ENCODE assay signal across 21 cellular contexts in the genomic region with DNA sequence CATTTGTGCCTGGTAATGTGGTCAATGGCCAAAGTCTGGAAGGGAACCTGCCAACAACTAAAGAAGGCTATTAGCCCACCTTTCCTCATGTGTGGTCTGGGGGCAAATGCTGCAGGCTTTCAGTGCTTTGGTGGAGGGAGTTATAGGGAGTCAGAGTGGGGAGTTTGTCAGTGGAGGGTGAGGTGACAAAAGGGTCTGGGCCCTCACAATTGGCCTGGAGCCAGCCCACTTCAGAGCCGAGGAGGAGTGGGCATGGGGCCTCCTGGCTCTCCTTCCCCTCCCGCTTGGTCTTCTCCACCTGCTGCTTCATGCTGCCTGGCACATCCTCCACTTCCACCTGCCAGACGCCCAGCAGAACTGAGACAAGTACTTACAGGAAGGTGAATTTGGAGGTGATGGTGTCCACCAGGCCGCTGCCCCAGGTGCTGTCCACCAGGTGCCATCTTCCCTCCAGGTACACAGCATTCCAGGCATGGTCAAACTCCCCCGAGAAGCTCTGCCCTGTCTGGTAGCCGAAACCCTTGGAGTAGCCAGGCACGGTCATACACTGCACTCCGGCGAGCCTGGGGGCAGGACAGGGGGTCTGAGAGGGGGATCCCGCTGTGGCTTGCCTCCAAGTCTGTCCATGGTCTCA. TPM values are rescaled to one million over a fixed set of nuclear protein-coding genes. Genes with fewer than 3 reads are reported as not detected.
DNase-seq lines count a peak whose midpoint lies in the region; ATAC-seq and TF ChIP-seq lines count a peak whose summit lies in the region.
"Had no signal": no experiment of that assay in that cellular context is flagged by ENCODE, and none has a peak within 500 bp of the region (broad histone marks: within the 10 kb centered on the region; RNA-seq: fewer than 3 reads in every experiment).

No MANE protein-coding gene starts in this region.

- no peak for TF ChIP-seq CTCF in endodermal cell (conservative IDR thresholded peaks at IDR 0.05)

- no peaks in the 10 kb centered on the region for H3K4me1 ChIP-seq in endodermal cell (ENCODE audit: control insufficient read depth, insufficient read depth, low read length)

- ATAC-seq in HG03025 (IDR thresholded peaks at IDR 0.05; ENCODE audit: low FRiP score, unreplicated experiment): no peak

- H3K36me3 Mint-ChIP-seq in endodermal cell (ENCODE audit: low read depth): no peaks in the 10 kb centered on the region
- H3K36me3 Mint-ChIP-seq in activated CD4-positive, alpha-beta memory T cell treated with anti-CD3 and anti-CD28 coated beads for 36 hours: no peaks in the 10 kb centered on the region
- H3K36me3 Mint-ChIP-seq: CD14-positive monocyte had no signal

- H3K27ac Mint-ChIP-seq in endodermal cell: no peak overlapping the region
- H3K27ac Mint-ChIP-seq in activated CD4-positive, alpha-beta memory T cell treated with anti-CD3 and anti-CD28 coated beads for 36 hours: no peak overlapping the region

- no peak overlapping the region for H3K27ac ChIP-seq in endodermal cell (ENCODE audit: low read depth, low read length)
- H3K27ac ChIP-seq: 22Rv1, SK-N-MC had no signal

- H3K27me3 Mint-ChIP-seq in endodermal cell (ENCODE audit: insufficient read depth): peaks cover 33% of the 10 kb centered on the region
- peaks cover 13% of the 10 kb centered on the region for H3K27me3 Mint-ChIP-seq in activated CD4-positive, alpha-beta memory T cell treated with anti-CD3 and anti-CD28 coated beads for 36 hours

- no peak overlapping the region for H3K4me3 Mint-ChIP-seq in endodermal cell
- H3K4me3 Mint-ChIP-seq in activated CD4-positive, alpha-beta memory T cell treated with anti-CD3 and anti-CD28 coated beads for 36 hours: no peak overlapping the region
- H3K4me3 Mint-ChIP-seq: CD14-positive monocyte had no signal

- 92 to 94% methylated on average over 6 to 10 of the region's 10 CpGs for WGBS in endodermal cell (ENCODE audit: insufficient coverage in 1 of 2, insufficient read length in 1 of 2), 2 experiments

- intact Hi-C loops in posterior vena cava (cut with DNase I): loop anchor here (2.0 to 10.0 kb wide), 2 partner anchors 51 to 1285 kb away; no protein-coding TSS in a partner anchor
- intact Hi-C loops in activated CD4-positive, alpha-beta memory T cell treated with anti-CD3 and anti-CD28 coated beads for 36 hours (cut with micrococcal nuclease): no loop called here

- peaks cover 15% of the 10 kb centered on the region for H3K27me3 ChIP-seq in endodermal cell (ENCODE audit: control insufficient read depth, insufficient read depth, low read length, poor library complexity, severe bottlenecking)

- CTCF ChIA-PET in activated CD4-positive, alpha-beta memory T cell treated with anti-CD3 and anti-CD28 coated beads for 36 hours (lab: Charles Lee): interaction anchor here (2.4 kb wide), 1 partner anchor 9 kb away, joined by 9 read pairs; no protein-coding TSS in a partner anchor

- H3K9me3 Mint-ChIP-seq in endodermal cell: no peaks in the 10 kb centered on the region
- no peaks in the 10 kb centered on the region for H3K9me3 Mint-ChIP-seq in activated CD4-positive, alpha-beta memory T cell treated with anti-CD3 and anti-CD28 coated beads for 36 hours
- H3K9me3 Mint-ChIP-seq: CD14-positive monocyte had no signal

- no peaks in the 10 kb centered on the region for H3K9me3 ChIP-seq in endodermal cell (ENCODE audit: control insufficient read depth, low read length)

- peak; percentile 32 for DNase-seq in DMS79 treated with DMSO at 0.1 percent for 48 hours (lab: John Stamatoyannopoulos, UW)
- DNase-seq in DMS79 (lab: John Stamatoyannopoulos, UW): no peak
- peak; percentile 19 for DNase-seq in G401 (ENCODE audit: low spot score)
- DNase-seq in endodermal cell: peak; percentile 39
- peak; percentile 71 for DNase-seq in posterior vena cava (ENCODE audit: low spot score)
- no peak for DNase-seq in NCI-H2107 treated with DMSO at 0.1 percent for 48 hours (lab: John Stamatoyannopoulos, UW; ENCODE audit: unreplicated experiment)
- no peak for DNase-seq in activated CD4-positive, alpha-beta memory T cell treated with anti-CD3 and anti-CD28 coated beads for 36 hours
- DNase-seq: AML-193, DMS 273 treated with DMSO at 0.1 percent for 48 hours, GF-D8, IMR-90, Karpas-422, NCI-H748 treated with DMSO at 0.1 percent for 48 hours, OCI-M1, Right ventricle myocardium superior had no signal

- POLR2A ChIA-PET in activated CD4-positive, alpha-beta memory T cell treated with anti-CD3 and anti-CD28 coated beads for 36 hours (lab: Charles Lee): no interaction called here

- H3K36me3 ChIP-seq in endodermal cell (ENCODE audit: control insufficient read depth, insufficient read depth, low read length): no peaks in the 10 kb centered on the region

- H3K4me3 ChIP-seq in endodermal cell (ENCODE audit: low read length): no peak overlapping the region
- H3K4me3 ChIP-seq: SK-N-MC had no signal

- no peak overlapping the region for H3K9ac ChIP-seq in endodermal cell (ENCODE audit: extremely low read depth, low read length, poor library complexity, severe bottlenecking)

- in situ Hi-C loops in G401 (cut with HindIII; ENCODE audit: low sequenced_read_pairs): no loop called here

- H3K4me1 Mint-ChIP-seq in endodermal cell: no peaks in the 10 kb centered on the region
- H3K4me1 Mint-ChIP-seq in activated CD4-positive, alpha-beta memory T cell treated with anti-CD3 and anti-CD28 coated beads for 36 hours (ENCODE audit: low read depth): no peaks in the 10 kb centered on the region

RNA-seq across cellular contexts. Expression of gene KY, which starts 40.9 kb away (rescaled TPM):
- not detected in 2 replicates for total RNA-seq in G401 (2014; rRNA removed; shearing (Covaris generic))
- not detected for total RNA-seq in endodermal cell
- 0.14 TPM for polyA plus RNA-seq in endodermal cell (2013, experiment 1 of 2)
- polyA plus RNA-seq in endodermal cell (2013, experiment 2 of 2): not detected
- total RNA-seq in posterior vena cava: 1 to 10 TPM; 3.2 to 3.8 TPM
- total RNA-seq in activated CD4-positive, alpha-beta memory T cell treated with anti-CD3 and anti-CD28 coated beads for 36 hours: not detected
- total RNA-seq: HT1080, MCF 10A had no signal

Comparison
In these comparisons a context has a peak if more than half of its experiments do, and no peak if none do; other contexts are left out.
1. DNase-seq: peak in DMS79 treated with DMSO at 0.1 percent for 48 hours (single experiment), G401 (single experiment), endodermal cell (single experiment) and posterior vena cava (single experiment); none in DMS79 (single experiment), NCI-H2107 treated with DMSO at 0.1 percent for 48 hours (single experiment) and activated CD4-positive, alpha-beta memory T cell treated with anti-CD3 and anti-CD28 coated beads for 36 hours (single experiment).